In genomic region chr9:73349476-73349875, GRCh38 we compare ENCODE assay signal across 24 cellular contexts.
"Had no signal": no experiment of that assay in that cellular context is flagged by ENCODE, and none has a peak within 500 bp of the region (broad histone marks: within the 10 kb centered on the region; RNA-seq: fewer than 3 reads in every experiment).

No MANE protein-coding gene starts in this region.

- H3K9me3 ChIP-seq: esophagus squamous epithelium, gastroesophageal sphincter, heart left ventricle, left lung, lower lobe of right lung had no signal

- FAIRE-seq: colon, endothelial cell of umbilical vein had no signal

- H3K36me3 ChIP-seq: esophagus squamous epithelium, gastroesophageal sphincter, heart left ventricle, left lung, lower lobe of right lung had no signal

- H2AFZ ChIP-seq: hepatocyte had no signal

- H3K27me3 ChIP-seq: esophagus squamous epithelium, gastroesophageal sphincter, heart left ventricle, hepatocyte, left lung had no signal

- H3K27ac ChIP-seq: coronary artery, dorsolateral prefrontal cortex, epithelial cell of prostate, esophagus squamous epithelium, gastroesophageal sphincter, heart left ventricle, hepatocyte, left lung, lower lobe of right lung had no signal

- H3K79me2 ChIP-seq: hepatocyte had no signal

- DNase-seq: dermis blood vessel endothelial cell; dorsolateral prefrontal cortex; effector CD4-positive, alpha-beta T cell; effector memory CD4-positive, alpha-beta T cell; erythroblast; esophagus squamous epithelium; foreskin fibroblast; heart left ventricle; hypothalamus; immature natural killer cell; islet precursor cell; left cardiac atrium; left lung; left ventricle myocardium superior; lower lobe of right lung; mesendoderm; midbrain; naive thymus-derived CD4-positive, alpha-beta T cell had no signal

- H3K4me2 ChIP-seq: hepatocyte had no signal

- H3K4me3 ChIP-seq: coronary artery, dorsolateral prefrontal cortex, esophagus squamous epithelium, gastroesophageal sphincter, heart left ventricle, hepatocyte, left lung, lower lobe of right lung had no signal

- H3K4me1 ChIP-seq: esophagus squamous epithelium, gastroesophageal sphincter, heart left ventricle, left lung, lower lobe of right lung had no signal
